Comparison of ENCODE assay signal across 13 cellular contexts in the genomic region with DNA sequence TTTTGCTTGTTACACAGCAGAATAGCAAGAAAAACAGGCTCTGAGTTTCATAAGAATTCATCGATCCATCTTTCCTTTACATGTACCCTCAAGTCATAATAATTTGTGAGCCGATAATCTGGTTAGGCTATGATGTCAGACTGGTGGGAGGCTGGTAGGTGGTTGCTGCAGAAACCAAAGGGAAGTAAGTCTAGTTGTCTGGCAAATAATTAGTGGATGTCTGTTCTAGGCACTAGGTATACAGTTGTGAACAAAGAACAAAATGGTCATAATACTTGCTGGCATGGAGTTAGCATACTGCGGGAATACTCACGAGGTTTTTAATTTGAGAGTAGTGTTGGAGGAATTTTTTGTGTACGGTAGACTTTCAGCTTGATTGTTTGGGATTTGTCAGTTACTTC. TPM values are rescaled to one million over a fixed set of nuclear protein-coding genes. Genes with fewer than 3 reads are reported as not detected.
DNase-seq lines count a peak whose midpoint lies in the region; ATAC-seq, FAIRE-seq and TF ChIP-seq lines count a peak whose summit lies in the region.
"Had no signal": no experiment of that assay in that cellular context is flagged by ENCODE, and none has a peak within 500 bp of the region (broad histone marks: within the 10 kb centered on the region; RNA-seq: fewer than 3 reads in every experiment).

No MANE protein-coding gene starts in this region.

- POLR2A ChIA-PET in activated CD4-positive, alpha-beta T cell treated with anti-CD3 and anti-CD28 coated beads, Interleukin-2, amount 10 ng/mL, durations not matched to agents 7 days and 5 days (lab: Charles Lee): no interaction called here

- H3K27me3 ChIP-seq in esophagus muscularis mucosa: no peaks in the 10 kb centered on the region
- H3K27me3 ChIP-seq: cardiac muscle cell had no signal

- CTCF ChIA-PET in activated CD4-positive, alpha-beta T cell treated with anti-CD3 and anti-CD28 coated beads, Interleukin-2, amount 10 ng/mL, durations not matched to agents 7 days and 5 days (lab: Charles Lee): interaction anchor here (1.3 to 2.5 kb wide), 2 partner anchors 10 to 14 kb away, joined by 5 to 6 read pairs; no protein-coding TSS in a partner anchor

- H3K9me3 Mint-ChIP-seq in activated CD4-positive, alpha-beta T cell treated with anti-CD3 and anti-CD28 coated beads, Interleukin-2, amount 10 ng/mL, durations not matched to agents 7 days and 5 days: peaks cover 3% of the 10 kb centered on the region

- FAIRE-seq in urothelium cell line (lab: Jason Lieb, UNC): peak; percentile 71

- H3K4me3 Mint-ChIP-seq in activated CD4-positive, alpha-beta T cell treated with anti-CD3 and anti-CD28 coated beads, Interleukin-2, amount 10 ng/mL, durations not matched to agents 7 days and 5 days: no peak overlapping the region

- H3K9me3 ChIP-seq in esophagus muscularis mucosa: no peaks in the 10 kb centered on the region

- DNase-seq in stimulated activated CD4-positive, alpha-beta T cell treated with anti-CD3 and anti-CD28 coated beads, Interleukin-4, amount 100 ng/mL, for 24 hours: peak; percentile 53
- DNase-seq in stimulated activated CD4-positive, alpha-beta T cell treated with anti-CD3 and anti-CD28 coated beads, Interleukin-12 subunit alpha, Interleukin-12 subunit beta, amount 100 ng/mL, for 4 hours: no peak
- no peak for DNase-seq in activated CD4-positive, alpha-beta T cell treated with anti-CD3 and anti-CD28 coated beads, Interleukin-2, amount 10 ng/mL, durations not matched to agents 7 days and 5 days
- no peak for DNase-seq in esophagus muscularis mucosa (ENCODE audit: extremely low spot score)
- DNase-seq in urothelium cell line (ENCODE audit: low spot score): no peak
- no peak for DNase-seq in DMS 273 treated with DMSO at 0.1 percent for 48 hours (lab: John Stamatoyannopoulos, UW)
- DNase-seq in NCI-H1694 (lab: John Stamatoyannopoulos, UW): no peak
- DNase-seq: C1 segment of cervical spinal cord, midbrain, NCI-H1092 treated with DMSO at 0.1 percent for 48 hours, PC-3 had no signal

- H3K36me3 Mint-ChIP-seq in activated CD4-positive, alpha-beta T cell treated with anti-CD3 and anti-CD28 coated beads, Interleukin-2, amount 10 ng/mL, durations not matched to agents 7 days and 5 days (ENCODE audit: low read depth): peaks cover 44% of the 10 kb centered on the region

- H3K27ac Mint-ChIP-seq in activated CD4-positive, alpha-beta T cell treated with anti-CD3 and anti-CD28 coated beads, Interleukin-2, amount 10 ng/mL, durations not matched to agents 7 days and 5 days: peak overlapping the region; percentile 10

- peaks cover 93% of the 10 kb centered on the region for H3K4me1 Mint-ChIP-seq in activated CD4-positive, alpha-beta T cell treated with anti-CD3 and anti-CD28 coated beads, Interleukin-2, amount 10 ng/mL, durations not matched to agents 7 days and 5 days

- no peak for ATAC-seq in HG03175 (IDR thresholded peaks at IDR 0.05; ENCODE audit: unreplicated experiment)
- ATAC-seq: PC-3 had no signal

- WGBS in esophagus muscularis mucosa: 57% methylated on average over 5 of the region's 5 CpGs

- H3K27ac ChIP-seq in esophagus muscularis mucosa (replicated peaks in 1 of 4): peak overlapping the region in 3 of 4 donors; percentile 97 to 100 (median 99)
- H3K27ac ChIP-seq: cardiac muscle cell had no signal

- intact Hi-C loops in esophagus muscularis mucosa (cut with DNase I): no loop called here

- TF ChIP-seq EP300 in esophagus muscularis mucosa (IDR thresholded peaks at IDR 0.05): no peak

- H3K36me3 ChIP-seq in esophagus muscularis mucosa: no peaks in the 10 kb centered on the region
- H3K36me3 ChIP-seq: cardiac muscle cell had no signal

- TF ChIP-seq CTCF in esophagus muscularis mucosa (IDR thresholded peaks at IDR 0.05): no peak

- no peaks in the 10 kb centered on the region for H3K27me3 Mint-ChIP-seq in activated CD4-positive, alpha-beta T cell treated with anti-CD3 and anti-CD28 coated beads, Interleukin-2, amount 10 ng/mL, durations not matched to agents 7 days and 5 days

- peaks cover 88 to 99% (median 97%) of the 10 kb centered on the region in 4 donors for H3K4me1 ChIP-seq in esophagus muscularis mucosa

- H3K4me3 ChIP-seq in esophagus muscularis mucosa: no peak overlapping the region
- H3K4me3 ChIP-seq: cardiac muscle cell had no signal

- no peak for TF ChIP-seq POLR2A in esophagus muscularis mucosa (IDR thresholded peaks at IDR 0.05; ENCODE audit: low read depth)

RNA-seq across cellular contexts. Expression of gene SUSD6, which starts 8.8 kb away (rescaled TPM):
- total RNA-seq in activated CD4-positive, alpha-beta T cell treated with anti-CD3 and anti-CD28 coated beads, Interleukin-2, amount 10 ng/mL, durations not matched to agents 7 days and 5 days: 10 to 100 TPM; 42.6 to 45.0 TPM
- total RNA-seq in esophagus muscularis mucosa: 10 to 100 TPM; 21.2 to 89.5 (median 43.5) TPM

RNA-seq across cellular contexts. Expression of gene CCDC177, which starts 45.5 kb away (rescaled TPM):
- total RNA-seq in activated CD4-positive, alpha-beta T cell treated with anti-CD3 and anti-CD28 coated beads, Interleukin-2, amount 10 ng/mL, durations not matched to agents 7 days and 5 days: not detected
- not detected for total RNA-seq in esophagus muscularis mucosa
- total RNA-seq: cardiac muscle cell, PC-3 had no signal
